9 cellular contexts compared by ENCODE assay signal in the genomic region with DNA sequence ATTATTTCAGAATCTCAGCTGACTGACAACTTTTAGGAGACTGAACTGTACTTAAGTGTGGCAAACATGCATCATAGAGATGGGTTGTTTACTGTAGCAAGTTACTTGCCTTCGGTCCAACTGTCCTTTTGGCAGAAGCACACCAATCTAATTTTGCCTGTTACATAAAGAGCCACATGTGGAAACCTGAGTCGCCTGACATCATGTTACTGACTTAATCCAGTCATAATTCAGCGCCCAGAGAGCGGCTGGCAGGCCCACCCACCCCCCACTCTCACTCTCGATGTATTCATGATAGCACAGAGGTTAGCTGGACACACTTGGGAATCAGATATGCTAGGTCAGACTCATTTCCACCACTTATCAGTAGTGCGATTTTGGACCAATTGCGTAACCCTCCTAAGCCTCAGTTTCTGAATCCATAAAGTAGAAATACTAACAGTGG. TPM values are rescaled to one million over a fixed set of nuclear protein-coding genes. Genes with fewer than 3 reads are reported as not detected.
DNase-seq lines count a peak whose midpoint lies in the region; ATAC-seq and TF ChIP-seq lines count a peak whose summit lies in the region.
"Had no signal": no experiment of that assay in that cellular context is flagged by ENCODE, and none has a peak within 500 bp of the region (broad histone marks: within the 10 kb centered on the region; RNA-seq: fewer than 3 reads in every experiment).

No MANE protein-coding gene starts in this region.

- H3K4me3 ChIP-seq in fibroblast of mammary gland (ENCODE audit: control insufficient read depth, low read depth, low read length) = no peak overlapping the region
- no peak overlapping the region for H3K4me3 ChIP-seq in left lung

- TF ChIP-seq CTCF in fibroblast of mammary gland (conservative IDR thresholded peaks at IDR 0.05; ENCODE audit: control insufficient read depth, insufficient read depth, low read depth, low read length) (no peak), left lung (IDR thresholded peaks at IDR 0.05) (no peak)

- DNase-seq in GM03348 (ENCODE audit: low spot score) = peak; percentile 40
- DNase-seq in NCI-H524 (lab: John Stamatoyannopoulos, UW) = peak; percentile 51 to 88
- peak; percentile 75 for DNase-seq in fibroblast of mammary gland (ENCODE audit: low read depth)
- peak; percentile 26 for DNase-seq in renal cortical epithelial cell (ENCODE audit: low read depth)
- DNase-seq in DMS153 (lab: John Stamatoyannopoulos, UW) = no peak
- DNase-seq in left lung = no peak
- no peak for DNase-seq in 8988T
- DNase-seq: activated T-cell treated with anti-CD3 and anti-CD28 coated beads, Interleukin-2, amount 50 U/mL, for 24 hours had no signal

- H3K27me3 ChIP-seq in left lung = no peaks in the 10 kb centered on the region

- no peak for ATAC-seq in HG02840 (IDR thresholded peaks at IDR 0.05; ENCODE audit: low FRiP score, unreplicated experiment)
- ATAC-seq in left lung = no peak

- no peaks in the 10 kb centered on the region for H3K9me3 ChIP-seq in left lung

- no peaks in the 10 kb centered on the region for H3K36me3 ChIP-seq in left lung

- no peak overlapping the region for H3K27ac ChIP-seq in left lung

- H3K4me1 ChIP-seq in left lung = peaks cover 0 to 12% of the 10 kb centered on the region in 2 donors

- intact Hi-C loops in left lung (cut with DNase I) = loop anchor here in 1 of 2 donors (5.0 kb wide), 1 partner anchor 628 kb away; no protein-coding TSS in a partner anchor

RNA-seq across cellular contexts. Expression of gene CAPZA2, which starts 57.3 kb away (rescaled TPM):
- total RNA-seq in renal cortical epithelial cell (314 and 390 TPM in 2 replicates), left lung (100 to 1,000 TPM; 234 to 286 TPM)

Comparison
In these comparisons a context has a peak if more than half of its experiments do, and no peak if none do; other contexts are left out.
1. DNase-seq: peak in GM03348 (single experiment), NCI-H524 (2 of 2), fibroblast of mammary gland (single experiment) and renal cortical epithelial cell (single experiment); none in DMS153 (single experiment), left lung (0 of 2) and 8988T (single experiment).